In genomic region chr4:147056951-147057630, GRCh38 we compare ENCODE assay signal across 8 cellular contexts.
DNase-seq lines count a peak whose midpoint lies in the region; ATAC-seq and TF ChIP-seq lines count a peak whose summit lies in the region.

No MANE protein-coding gene starts in this region.

- peak; percentile 39 for ATAC-seq in GM18517 (IDR thresholded peaks at IDR 0.05; ENCODE audit: unreplicated experiment)
- ATAC-seq in esophagus mucosa: no peak

- H3K4me2 ChIP-seq in OCI-LY1 (ENCODE audit: low read length): peak overlapping the region; percentile 47

- H4K20me1 ChIP-seq in OCI-LY1 (ENCODE audit: insufficient read depth, low read length): no peaks in the 10 kb centered on the region

- no peaks in the 10 kb centered on the region for H3K36me3 ChIP-seq in OCI-LY1 (ENCODE audit: insufficient read depth, low read length)

- H3K27ac ChIP-seq in OCI-LY1 (ENCODE audit: low read depth, low read length, poor library complexity, severe bottlenecking): no peak overlapping the region

- H3K9me3 ChIP-seq in OCI-LY1 (ENCODE audit: low read length): no peaks in the 10 kb centered on the region

- H3K4me3 ChIP-seq in OCI-LY1 (ENCODE audit: low read depth, low read length, poor library complexity, severe bottlenecking) (peak overlapping the region; percentile 20), epithelial cell of esophagus (ENCODE audit: low read length) (peak overlapping the region; percentile 42), skeletal muscle cell (ENCODE audit: low read depth, low read length) (peak overlapping the region; percentile 12)

- no peak overlapping the region for H3K9ac ChIP-seq in OCI-LY1 (ENCODE audit: low read length)

- DNase-seq in epithelial cell of esophagus (ENCODE audit: low read depth): peak; percentile 19
- DNase-seq in skeletal muscle cell (ENCODE audit: low read depth): no peak
- no peak for DNase-seq in activated effector memory CD4-positive, alpha-beta T cell treated with Interleukin-2 at 50 U/mL for 16 hours
- no peak for DNase-seq in stimulated activated naive CD4-positive, alpha-beta T cell (lab: John Stamatoyannopoulos, UW)
- DNase-seq in Ammon's horn (ENCODE audit: low spot score): no peak

- no peaks in the 10 kb centered on the region for H3K9me2 ChIP-seq in OCI-LY1 (ENCODE audit: low read depth, low read length)

- peaks cover 11% of the 10 kb centered on the region for H3K4me1 ChIP-seq in OCI-LY1 (ENCODE audit: insufficient read depth, low read length, severe bottlenecking)

- no peaks in the 10 kb centered on the region for H3K79me2 ChIP-seq in OCI-LY1 (ENCODE audit: insufficient read depth, low read length)

- H3F3A ChIP-seq in OCI-LY1 (ENCODE audit: insufficient read depth, low read length): no peaks in the 10 kb centered on the region

- H3K27me3 ChIP-seq in OCI-LY1 (ENCODE audit: insufficient read depth, low read length): no peaks in the 10 kb centered on the region

- no peak for TF ChIP-seq CTCF in OCI-LY1 (IDR thresholded peaks at IDR 0.05; ENCODE audit: low read length)
- peak; percentile 6 for TF ChIP-seq CTCF in epithelial cell of esophagus (IDR thresholded peaks at IDR 0.05; ENCODE audit: insufficient read depth, low read depth, low read length, missing control alignments)

- peak overlapping the region; percentile 68; the same call in 1 of the 2 replicates for H2AFZ ChIP-seq in OCI-LY1 (ENCODE audit: low read length)
